In genomic region chr4:156673483-156673882, GRCh38 we compare ENCODE assay signal across 23 cellular contexts.
DNase-seq lines count a peak whose midpoint lies in the region; ATAC-seq and TF ChIP-seq lines count a peak whose summit lies in the region.
"Had no signal": no experiment of that assay in that cellular context is flagged by ENCODE, and none has a peak within 500 bp of the region (broad histone marks: within the 10 kb centered on the region; RNA-seq: fewer than 3 reads in every experiment).

No MANE protein-coding gene starts in this region.

- no peak overlapping the region for H2BK15ac ChIP-seq in IMR-90 (ENCODE audit: low read depth, low read length)

- H3K79me2 ChIP-seq in ACC112 (ENCODE audit: control insufficient read depth, insufficient read depth, low read length, unreplicated experiment): no peaks in the 10 kb centered on the region

- H3K27ac ChIP-seq in ACC112 (ENCODE audit: low read depth, low read length): 0 out of 2 replicates have a peak overlapping the region, but pooled peaks have one; percentile 13
- no peak overlapping the region for H3K27ac ChIP-seq in IMR-90 (ENCODE audit: insufficient read depth, low read length)
- H3K27ac ChIP-seq: gastrocnemius medialis, KMS-11, spleen, uterus, VCaP had no signal

- no peak overlapping the region for H4K91ac ChIP-seq in IMR-90 (ENCODE audit: insufficient read depth, low read depth, low read length)

- H2AK9ac ChIP-seq in IMR-90 (replicated peaks; ENCODE audit: low read depth, low read length, poor library complexity): no peak overlapping the region

- no peak overlapping the region for H4K8ac ChIP-seq in IMR-90 (ENCODE audit: low read depth in 2 of 2, low read length in 2 of 2)

- POLR2A ChIA-PET in IMR-90 (lab: Charles Lee; ENCODE audit: unreplicated experiment): no interaction called here

- H3K27me3 ChIP-seq in ACC112 (ENCODE audit: insufficient read depth, low read length): no peaks in the 10 kb centered on the region
- no peaks in the 10 kb centered on the region for H3K27me3 ChIP-seq in IMR-90 (ENCODE audit: control insufficient read depth, insufficient read depth, low read length)
- H3K27me3 ChIP-seq: gastrocnemius medialis, spleen, uterus had no signal

- H2BK20ac ChIP-seq in IMR-90 (ENCODE audit: low read depth, low read length): no peak overlapping the region

- no peaks in the 10 kb centered on the region for H3K9me3 ChIP-seq in IMR-90 (ENCODE audit: control insufficient read depth, insufficient read depth, low read length)
- H3K9me3 ChIP-seq: gastrocnemius medialis, spleen, uterus had no signal

- no TSS peak for BruUV-seq in IMR-90 (replicated peaks; lab: Mats Ljungman, UMichigan)

- no peak for ATAC-seq in IMR-90 (ENCODE audit: low read depth)
- ATAC-seq in GM18511 (IDR thresholded peaks at IDR 0.05; ENCODE audit: unreplicated experiment): no peak
- ATAC-seq: gastrocnemius medialis, left colon had no signal

- peak; percentile 16 for DNase-seq in IMR-90
- DNase-seq in astrocyte of the hippocampus (ENCODE audit: low read depth, low spot score): peak; percentile 14
- peak; percentile 62 for DNase-seq in islet precursor cell
- DNase-seq in immature natural killer cell: no peak
- no peak for DNase-seq in UCSD-AML1 (lab: John Stamatoyannopoulos, UW; ENCODE audit: unreplicated experiment)
- DNase-seq in activated effector memory CD4-positive, alpha-beta T cell treated with anti-CD3 and anti-CD28 coated beads, Interleukin-2, amount 50 U/mL, for 16 hours: no peak
- DNase-seq: 8988T; activated CD4-positive, alpha-beta T cell treated with anti-CD3 and anti-CD28 coated beads, Interleukin-2, amount 50 U/mL, for 4 hours; activated naive CD4-positive, alpha-beta T cell treated with Interleukin-2 at 50 U/mL for 16 hours; aorta; gastrocnemius medialis; GF-D8; left colon; midbrain; NCI-H1092 treated with DMSO at 0.1 percent for 48 hours; NCI-H524 treated with DMSO at 0.1 percent for 48 hours; spleen; uterus had no signal

- no peaks in the 10 kb centered on the region for H3K27me3 Mint-ChIP-seq in immature natural killer cell (ENCODE audit: low read depth in 3 of 3)
- H3K27me3 Mint-ChIP-seq: progenitor cell of endocrine pancreas had no signal

- H3K4me1 ChIP-seq in ACC112 (ENCODE audit: control insufficient read depth, insufficient read depth, low read length, unreplicated experiment) (peaks cover 35% of the 10 kb centered on the region), IMR-90 (ENCODE audit: control insufficient read depth, insufficient read depth, low read length) (no peaks in the 10 kb centered on the region; the same call in 1 of the 2 replicates)
- H3K4me1 ChIP-seq: spleen, uterus had no signal

- no peak overlapping the region for H3K4me3 Mint-ChIP-seq in immature natural killer cell

- H3K9me1 ChIP-seq in IMR-90 (ENCODE audit: insufficient read depth, low read length): no peaks in the 10 kb centered on the region

- WGBS in IMR-90 (ENCODE audit: extremely low coverage in 2 of 2, insufficient read length in 1 of 2), 2 experiments: no CpG with 5 or more reads among the region's 4 CpGs

- H3K36me3 ChIP-seq in ACC112 (ENCODE audit: insufficient read depth, low read length): no peaks in the 10 kb centered on the region
- no peaks in the 10 kb centered on the region for H3K36me3 ChIP-seq in IMR-90 (ENCODE audit: control insufficient read depth, insufficient read depth, low read length)
- H3K36me3 ChIP-seq: gastrocnemius medialis, spleen, uterus had no signal

- intact Hi-C loops in IMR-90 (cut with micrococcal nuclease): no loop called here

- H2AK5ac ChIP-seq in IMR-90 (ENCODE audit: low read depth, low read length): no peak overlapping the region

- no peak overlapping the region for H2BK120ac ChIP-seq in IMR-90 (ENCODE audit: low read depth, low read length)

- H3K23ac ChIP-seq in IMR-90 (ENCODE audit: low read depth, low read length): no peak overlapping the region

- TF ChIP-seq RAD21 in IMR-90 (IDR thresholded peaks at IDR 0.05; ENCODE audit: low read length): no peak

- H4K20me1 ChIP-seq in IMR-90 (ENCODE audit: insufficient read depth, low read length): no peaks in the 10 kb centered on the region

- dilution Hi-C loops in IMR-90 (cut with HindIII; ENCODE audit: low sequenced_read_pairs, unreplicated experiment): no loop called here

- H3K4me2 ChIP-seq in IMR-90 (ENCODE audit: low read depth, low read length): no peak overlapping the region
- H3K4me2 ChIP-seq: KMS-11 had no signal

- TF ChIP-seq CTCF in IMR-90 (conservative IDR thresholded peaks at IDR 0.05; ENCODE audit: low read depth, low read length): no peak

- CTCF ChIA-PET in IMR-90 (lab: Yijun Ruan, JAX): no interaction called here

- H3K4me1 Mint-ChIP-seq in immature natural killer cell: no peaks in the 10 kb centered on the region

- no peak overlapping the region for H3K18ac ChIP-seq in IMR-90 (ENCODE audit: low read depth, low read length)

- no peak for TF ChIP-seq POLR2A in IMR-90 (IDR thresholded peaks at IDR 0.05; ENCODE audit: low read depth, low read length)

- H3K56ac ChIP-seq in IMR-90 (ENCODE audit: extremely low read depth, insufficient read depth, low read length): no peak overlapping the region

- no peak overlapping the region for H3K4ac ChIP-seq in IMR-90 (ENCODE audit: low read depth, low read length)

- no peaks in the 10 kb centered on the region for H3K79me1 ChIP-seq in IMR-90 (ENCODE audit: low read depth in 1 of 2, low read length in 2 of 2)

- peak overlapping the region; percentile 3 for H2AFZ ChIP-seq in ACC112 (ENCODE audit: low read length, unreplicated experiment)
- no peak overlapping the region for H2AFZ ChIP-seq in IMR-90 (replicated peaks; ENCODE audit: low read length, poor library complexity)

- H3K27ac Mint-ChIP-seq in immature natural killer cell: no peak overlapping the region
- H3K27ac Mint-ChIP-seq: progenitor cell of endocrine pancreas had no signal

- no peak overlapping the region for H3K14ac ChIP-seq in IMR-90 (replicated peaks; ENCODE audit: low read depth, low read length)

- no peak overlapping the region for H3K9ac ChIP-seq in IMR-90 (ENCODE audit: low read depth, low read length)
- H3K9ac ChIP-seq: KMS-11 had no signal

- peaks cover 0 to 3% (median 0%) of the 10 kb centered on the region in 3 donors for H3K36me3 Mint-ChIP-seq in immature natural killer cell

- H3K9me3 Mint-ChIP-seq in immature natural killer cell: peaks cover 0 to 29% (median 5%) of the 10 kb centered on the region in 6 donors

- H2BK5ac ChIP-seq in IMR-90 (ENCODE audit: low read depth, low read length, poor library complexity, severe bottlenecking): no peak overlapping the region

- H4K5ac ChIP-seq in IMR-90 (ENCODE audit: low read depth, low read length): no peak overlapping the region

- in situ Hi-C loops in IMR-90 (cut with MboI; ENCODE audit: low sequenced_read_pairs): no loop called here

- H3K4me3 ChIP-seq in ACC112 (ENCODE audit: low read depth, low read length) (no peak overlapping the region), IMR-90 (ENCODE audit: insufficient read depth, low read depth, low read length) (no peak overlapping the region)
- H3K4me3 ChIP-seq: gastrocnemius medialis, spleen, uterus had no signal

TF ChIP-seq in IMR-90, 13 proteins besides CTCF, POLR2A, EP300 and RAD21:
- TF ChIP-seq BHLHE40 (IDR thresholded peaks at IDR 0.05; ENCODE audit: low read depth, low read length) (no peak), USF2 (IDR thresholded peaks at IDR 0.05; ENCODE audit: low read depth, low read length) (no peak), SMC3 (IDR thresholded peaks at IDR 0.05; ENCODE audit: low read depth, low read length) (no peak), FOS (IDR thresholded peaks at IDR 0.05; ENCODE audit: low read depth, low read length) (no peak), CHD1 (IDR thresholded peaks at IDR 0.05; ENCODE audit: low read depth, low read length) (no peak), RCOR1 (IDR thresholded peaks at IDR 0.05; ENCODE audit: insufficient replicate concordance, low read length) (no peak), ELK1 (IDR thresholded peaks at IDR 0.05; ENCODE audit: borderline replicate concordance, low read depth, low read length) (no peak), MXI1 (IDR thresholded peaks at IDR 0.05; ENCODE audit: borderline replicate concordance, low read depth, low read length) (no peak), CEBPB (IDR thresholded peaks at IDR 0.05; ENCODE audit: low read depth, low read length) (no peak), RFX5 (IDR thresholded peaks at IDR 0.05; ENCODE audit: low read depth, low read length) (no peak), NFE2L2 (IDR thresholded peaks at IDR 0.05; ENCODE audit: low read depth, low read length) (no peak)

Comparison
In these comparisons a context has a peak if more than half of its experiments do, and no peak if none do; other contexts are left out.
1. DNase-seq: peak in IMR-90 (single experiment), astrocyte of the hippocampus (single experiment) and islet precursor cell (single experiment); none in immature natural killer cell (0 of 3), UCSD-AML1 (single experiment) and activated effector memory CD4-positive, alpha-beta T cell treated with anti-CD3 and anti-CD28 coated beads, Interleukin-2, amount 50 U/mL, for 16 hours (single experiment).